In genomic region chr1:205228052-205228451, GRCh38 we compare ENCODE assay signal across 8 cellular contexts.
DNase-seq lines count a peak whose midpoint lies in the region; ATAC-seq and TF ChIP-seq lines count a peak whose summit lies in the region.

No MANE protein-coding gene starts in this region.

- H3K4me3 Mint-ChIP-seq in dendritic cell treated with granulocyte-macrophage colony-stimulating factor and Interleukin-4, amounts not matched to agents 40 ng/mL and 50 ng/mL, for 4 days = peak overlapping the region; percentile 91
- peak overlapping the region; percentile 90 for H3K4me3 Mint-ChIP-seq in nephron progenitor cell

- TF ChIP-seq CTCF in Loucy (conservative IDR thresholded peaks at IDR 0.05; ENCODE audit: low read length) (no peak), nephron progenitor cell (IDR thresholded peaks at IDR 0.05) (no peak)

- no peaks in the 10 kb centered on the region for H3F3A ChIP-seq in Loucy (ENCODE audit: low read depth)

- H3K4me1 ChIP-seq in Loucy (ENCODE audit: insufficient read depth, low read length, poor library complexity, severe bottlenecking) = peaks cover 30% of the 10 kb centered on the region

- H3K9me3 Mint-ChIP-seq in dendritic cell treated with granulocyte-macrophage colony-stimulating factor and Interleukin-4, amounts not matched to agents 40 ng/mL and 50 ng/mL, for 4 days = no peaks in the 10 kb centered on the region
- no peaks in the 10 kb centered on the region for H3K9me3 Mint-ChIP-seq in nephron progenitor cell

- no peaks in the 10 kb centered on the region for H3K9me3 ChIP-seq in Loucy (ENCODE audit: insufficient read depth, low read depth, low read length)

- peak overlapping the region; percentile 88 for H3K27ac Mint-ChIP-seq in dendritic cell treated with granulocyte-macrophage colony-stimulating factor and Interleukin-4, amounts not matched to agents 40 ng/mL and 50 ng/mL, for 4 days
- H3K27ac Mint-ChIP-seq in nephron progenitor cell = no peak overlapping the region

- H3K27me3 Mint-ChIP-seq in dendritic cell treated with granulocyte-macrophage colony-stimulating factor and Interleukin-4, amounts not matched to agents 40 ng/mL and 50 ng/mL, for 4 days = peaks cover 41% of the 10 kb centered on the region
- peaks cover 52% of the 10 kb centered on the region for H3K27me3 Mint-ChIP-seq in nephron progenitor cell (ENCODE audit: low read depth, poor library complexity)

- peaks cover 38% of the 10 kb centered on the region for H3K36me3 Mint-ChIP-seq in dendritic cell treated with granulocyte-macrophage colony-stimulating factor and Interleukin-4, amounts not matched to agents 40 ng/mL and 50 ng/mL, for 4 days (ENCODE audit: low read depth)
- no peaks in the 10 kb centered on the region for H3K36me3 Mint-ChIP-seq in nephron progenitor cell (ENCODE audit: low read depth)

- peak overlapping the region; percentile 64 for H3K9ac ChIP-seq in Loucy (ENCODE audit: low read depth, low read length, poor library complexity, severe bottlenecking)

- no peaks in the 10 kb centered on the region for H3K9me2 ChIP-seq in Loucy (replicated peaks; ENCODE audit: low read depth, low read length)

- intact Hi-C loops in dendritic cell treated with granulocyte-macrophage colony-stimulating factor and Interleukin-4, amounts not matched to agents 40 ng/mL and 50 ng/mL, for 4 days (cut with micrococcal nuclease) = no loop called here

- H3K4me3 ChIP-seq in Loucy (ENCODE audit: low read length, poor library complexity, severe bottlenecking) = peak overlapping the region; percentile 77

- H3K27me3 ChIP-seq in Loucy (ENCODE audit: insufficient read depth, low read length, poor library complexity, severe bottlenecking) = no peaks in the 10 kb centered on the region

- peak overlapping the region; percentile 79 for H2AFZ ChIP-seq in Loucy (ENCODE audit: low read length)

- no peaks in the 10 kb centered on the region for H3K36me3 ChIP-seq in Loucy (ENCODE audit: insufficient read depth, low read length)

- H3K4me1 Mint-ChIP-seq in dendritic cell treated with granulocyte-macrophage colony-stimulating factor and Interleukin-4, amounts not matched to agents 40 ng/mL and 50 ng/mL, for 4 days (ENCODE audit: low read depth) = peaks cover 59% of the 10 kb centered on the region
- H3K4me1 Mint-ChIP-seq in nephron progenitor cell = peaks cover 35% of the 10 kb centered on the region

- peak overlapping the region; percentile 99 for H3K4me2 ChIP-seq in Loucy (ENCODE audit: low read depth, low read length, poor library complexity, severe bottlenecking)

- no peak for DNase-seq in nephron progenitor cell
- DNase-seq in NCI-H1694 (lab: John Stamatoyannopoulos, UW) = no peak
- DNase-seq in effector CD8-positive, alpha-beta T cell (lab: John Stamatoyannopoulos, UW) = no peak
- DNase-seq in activated CD4-positive, CD25-positive, alpha-beta regulatory T cell (lab: John Stamatoyannopoulos, UW) = no peak

- ATAC-seq in GM18868 (IDR thresholded peaks at IDR 0.05; ENCODE audit: unreplicated experiment) (peak; percentile 14), GM18907 (IDR thresholded peaks at IDR 0.05; ENCODE audit: unreplicated experiment) (no peak)

- H4K20me1 ChIP-seq in Loucy (ENCODE audit: insufficient read depth, low read length, poor library complexity, severe bottlenecking) = no peaks in the 10 kb centered on the region

- no peaks in the 10 kb centered on the region for H3K79me2 ChIP-seq in Loucy (ENCODE audit: insufficient read depth, low read length)
